ENCODE assay signal across 23 cellular contexts in genomic region chr21:38041493-38041892, GRCh38.
"Had no signal": no experiment of that assay in that cellular context is flagged by ENCODE, and none has a peak within 500 bp of the region (broad histone marks: within the 10 kb centered on the region; RNA-seq: fewer than 3 reads in every experiment).

No MANE protein-coding gene starts in this region.

- H3K4me3 ChIP-seq: PC-9 had no signal

- DNase-seq: activated CD4-positive, alpha-beta memory T cell treated with anti-CD3 and anti-CD28 coated beads, Interleukin-2, amount 10 ng/mL, durations not matched to agents 7 days and 5 days; activated CD4-positive, alpha-beta T cell treated with anti-CD3 and anti-CD28 coated beads for 1 hour; activated CD4-positive, alpha-beta T cell treated with anti-CD3 and anti-CD28 coated beads for 48 hours; activated CD4-positive, CD25-positive, alpha-beta regulatory T cell; activated naive CD4-positive, alpha-beta T cell treated with anti-CD3 and anti-CD28 coated beads, Interleukin-2, amount 10 ng/mL, durations not matched to agents 7 days and 5 days; activated naive CD8-positive, alpha-beta T cell treated with anti-CD3 and anti-CD28 coated beads, Interleukin-2, amount 50 U/mL, for 24 hours; activated T-cell treated with anti-CD3 and anti-CD28 coated beads, Interleukin-2, amount 50 U/mL, for 24 hours; anterior cingulate cortex; brain microvascular endothelial cell; central memory CD4-positive, alpha-beta T cell; NCI-H1048; NCI-H1105 treated with DMSO at 0.1 percent for 48 hours; NCI-H1436; NCI-H1694; NCI-H1930; NCI-H345; NCI-H524 treated with DMSO at 0.1 percent for 48 hours; PC-9; SIG-M5; T-cell; T-helper 17 cell had no signal

- H3K27ac ChIP-seq: brain microvascular endothelial cell, PC-9, RWPE1, VCaP had no signal

- H3K27me3 ChIP-seq: brain microvascular endothelial cell had no signal

- H3K4me2 ChIP-seq: PC-9 had no signal

- H3K36me3 ChIP-seq: brain microvascular endothelial cell had no signal
